Comparison of ENCODE assay signal across 8 cellular contexts in the genomic region with DNA sequence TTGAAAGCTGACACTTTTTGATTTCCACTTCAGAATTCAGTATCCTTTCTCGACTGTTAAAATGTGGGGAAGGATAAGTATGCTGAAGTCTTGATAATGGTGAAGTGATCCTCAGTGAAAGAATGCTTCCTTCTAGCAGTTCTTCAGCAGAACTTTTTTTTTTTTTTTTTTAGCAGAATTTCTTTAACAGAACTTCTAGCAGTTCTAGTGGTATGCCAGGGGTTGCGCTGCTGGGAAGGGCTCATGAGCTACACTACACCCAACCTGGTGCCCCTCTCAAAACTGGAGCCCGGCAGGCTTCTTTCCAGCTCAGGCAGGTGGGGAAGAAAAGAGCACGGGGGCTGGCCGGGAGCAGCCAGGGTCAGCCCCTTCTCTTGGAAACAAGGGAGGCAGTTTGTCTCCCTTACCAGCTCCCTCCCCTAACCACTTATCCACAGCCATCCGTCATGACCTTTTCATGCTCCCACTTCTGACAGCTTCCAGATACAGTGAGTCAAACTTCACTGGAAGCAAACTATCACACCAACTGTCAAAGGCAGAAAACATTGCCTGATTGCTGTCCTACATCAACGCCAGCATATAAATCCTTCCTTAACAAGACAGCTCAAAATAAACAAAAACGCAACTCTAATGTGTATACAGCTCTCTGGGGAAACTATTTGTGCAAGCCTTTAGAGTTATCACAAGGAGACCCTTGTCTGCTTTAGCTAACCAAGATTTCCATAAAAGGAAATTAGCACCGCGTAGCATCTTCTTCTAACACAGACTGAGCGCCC.
DNase-seq lines count a peak whose midpoint lies in the region; ATAC-seq and TF ChIP-seq lines count a peak whose summit lies in the region.

No MANE protein-coding gene starts in this region.

- no peak overlapping the region for H3K4me3 ChIP-seq in IMR-90 (ENCODE audit: insufficient read depth, low read depth, low read length)
- no peak overlapping the region for H3K4me3 ChIP-seq in astrocyte of the cerebellum (ENCODE audit: low read depth, low read length)

- peaks cover 8% of the 10 kb centered on the region; the same call in 1 of the 2 replicates for H4K20me1 ChIP-seq in IMR-90 (ENCODE audit: insufficient read depth, low read length)

- DNase-seq in IMR-90 (peak; percentile 73), astrocyte of the cerebellum (ENCODE audit: low read depth) (peak; percentile 31), islet precursor cell (peak; percentile 95), stromal cell of bone marrow (ENCODE audit: low read depth) (peak; percentile 52), globus pallidus (ENCODE audit: low spot score) (no peak)
- no peak for DNase-seq in activated CD4-positive, alpha-beta T cell treated with anti-CD3 and anti-CD28 coated beads for 1 hour
- DNase-seq in stimulated activated naive CD4-positive, alpha-beta T cell treated with Interleukin-2 at 50 U/mL for 16 hours (lab: John Stamatoyannopoulos, UW) = no peak

- 0 out of 2 replicates have a peak overlapping the region, but pooled peaks have one; percentile 24 for H2AK5ac ChIP-seq in IMR-90 (ENCODE audit: low read depth, low read length)

- peak overlapping the region; percentile 65; the same call in 1 of the 2 replicates for H3K4ac ChIP-seq in IMR-90 (ENCODE audit: low read depth, low read length)

- H3K9ac ChIP-seq in IMR-90 (ENCODE audit: low read depth, low read length) = no peak overlapping the region

- H2BK5ac ChIP-seq in IMR-90 (ENCODE audit: low read depth, low read length, poor library complexity, severe bottlenecking) = no peak overlapping the region

- CTCF ChIA-PET in IMR-90 (lab: Yijun Ruan, JAX) = interaction anchor here (0.6 to 1.8 kb wide), 3 partner anchors 11 to 86 kb away, joined by 3 to 4 read pairs (median 3); no protein-coding TSS in a partner anchor

- peak overlapping the region in 1 of 2 experiments; percentile 75; a peak in 1 of 4 replicates for H4K8ac ChIP-seq in IMR-90 (ENCODE audit: low read depth in 2 of 2, low read length in 2 of 2)

- no peak for TF ChIP-seq POLR2A in IMR-90 (IDR thresholded peaks at IDR 0.05; ENCODE audit: low read depth, low read length)

- TF ChIP-seq CTCF in IMR-90 (conservative IDR thresholded peaks at IDR 0.05; ENCODE audit: low read depth, low read length) (0 out of 2 replicates have a peak, but pooled peaks have one; percentile 9), astrocyte of the cerebellum (IDR thresholded peaks at IDR 0.05; ENCODE audit: low read depth, low read length, missing control alignments) (peak; percentile 29)

- intact Hi-C loops in IMR-90 (cut with micrococcal nuclease) = loop anchor here (10.0 kb wide), 1 partner anchor 162 kb away; no protein-coding TSS in a partner anchor

- ATAC-seq in IMR-90 (ENCODE audit: low read depth) = peak; percentile 71
- ATAC-seq in GM19035 (IDR thresholded peaks at IDR 0.05; ENCODE audit: unreplicated experiment) = no peak

- H3K27me3 ChIP-seq in IMR-90 (ENCODE audit: control insufficient read depth, insufficient read depth, low read length) = no peaks in the 10 kb centered on the region

- H3K79me1 ChIP-seq in IMR-90 (ENCODE audit: low read depth in 1 of 2, low read length in 2 of 2) = peaks cover 19 to 31% of the 10 kb centered on the region in 2 experiments

- H2BK15ac ChIP-seq in IMR-90 (ENCODE audit: low read depth, low read length) = peak overlapping the region; percentile 55; the same call in 1 of the 3 replicates

- H2BK120ac ChIP-seq in IMR-90 (ENCODE audit: low read depth, low read length) = peak overlapping the region; percentile 81; the same call in 1 of the 2 replicates

- peak overlapping the region; percentile 77 for H3K14ac ChIP-seq in IMR-90 (replicated peaks; ENCODE audit: low read depth, low read length)

- no peak overlapping the region for H2AK9ac ChIP-seq in IMR-90 (replicated peaks; ENCODE audit: low read depth, low read length, poor library complexity)

- POLR2A ChIA-PET in IMR-90 (lab: Charles Lee; ENCODE audit: unreplicated experiment) = no interaction called here

- H4K5ac ChIP-seq in IMR-90 (ENCODE audit: low read depth, low read length) = peak overlapping the region; percentile 59; the same call in 1 of the 2 replicates

- H2BK20ac ChIP-seq in IMR-90 (ENCODE audit: low read depth, low read length) = peak overlapping the region; percentile 71; the same call in 1 of the 2 replicates

- H3K56ac ChIP-seq in IMR-90 (ENCODE audit: extremely low read depth, insufficient read depth, low read length) = peak overlapping the region; percentile 41; the same call in 1 of the 2 replicates

- BruUV-seq in IMR-90 (replicated peaks; lab: Mats Ljungman, UMichigan) = no TSS peak

- peak overlapping the region; percentile 46 for H3K23ac ChIP-seq in IMR-90 (ENCODE audit: low read depth, low read length)

- peaks cover 21% of the 10 kb centered on the region for H3K4me1 ChIP-seq in IMR-90 (ENCODE audit: control insufficient read depth, insufficient read depth, low read length)

- peak overlapping the region; percentile 20 for H3K4me2 ChIP-seq in IMR-90 (ENCODE audit: low read depth, low read length)

- peaks cover 2% of the 10 kb centered on the region; the same call in 1 of the 2 replicates for H3K36me3 ChIP-seq in IMR-90 (ENCODE audit: control insufficient read depth, insufficient read depth, low read length)

- no peak for TF ChIP-seq RAD21 in IMR-90 (IDR thresholded peaks at IDR 0.05; ENCODE audit: low read length)

- no peaks in the 10 kb centered on the region for H3K9me3 ChIP-seq in IMR-90 (ENCODE audit: control insufficient read depth, insufficient read depth, low read length)

- H2AFZ ChIP-seq in IMR-90 (replicated peaks; ENCODE audit: low read length, poor library complexity) = no peak overlapping the region

- peaks cover 10% of the 10 kb centered on the region; the same call in 1 of the 2 replicates for H3K9me1 ChIP-seq in IMR-90 (ENCODE audit: insufficient read depth, low read length)

- peak overlapping the region; percentile 89; the same call in 1 of the 2 replicates for H3K18ac ChIP-seq in IMR-90 (ENCODE audit: low read depth, low read length)

- H3K27ac ChIP-seq in IMR-90 (ENCODE audit: insufficient read depth, low read length) = peak overlapping the region; percentile 65

- H4K91ac ChIP-seq in IMR-90 (ENCODE audit: insufficient read depth, low read depth, low read length) = peak overlapping the region; percentile 79

- WGBS in IMR-90 (ENCODE audit: extremely low coverage in 2 of 2, insufficient read length in 1 of 2), 2 experiments = no CpG with 5 or more reads among the region's 11 CpGs

- dilution Hi-C loops in IMR-90 (cut with HindIII; ENCODE audit: low sequenced_read_pairs, unreplicated experiment) = no loop called here

- in situ Hi-C loops in IMR-90 (cut with MboI; ENCODE audit: low sequenced_read_pairs) (no loop called here), astrocyte of the cerebellum (cut with HindIII; ENCODE audit: low sequenced_read_pairs) (no loop called here)

TF ChIP-seq in IMR-90, 13 proteins besides CTCF, POLR2A, EP300 and RAD21:
- no peak for TF ChIP-seq CHD1 (IDR thresholded peaks at IDR 0.05; ENCODE audit: low read depth, low read length)
- peak; percentile 32; the same call in 1 of the 2 replicates for TF ChIP-seq MXI1 (IDR thresholded peaks at IDR 0.05; ENCODE audit: borderline replicate concordance, low read depth, low read length)

Comparison
In these comparisons a context has a peak if more than half of its experiments do, and no peak if none do; other contexts are left out.
1. DNase-seq: peak in IMR-90 (single experiment), astrocyte of the cerebellum (single experiment), islet precursor cell (single experiment) and stromal cell of bone marrow (single experiment); none in activated CD4-positive, alpha-beta T cell treated with anti-CD3 and anti-CD28 coated beads for 1 hour (single experiment), globus pallidus (single experiment) and stimulated activated naive CD4-positive, alpha-beta T cell treated with Interleukin-2 at 50 U/mL for 16 hours (single experiment).